9 cellular contexts compared by ENCODE assay signal in genomic region chr19:12800344-12800732, GRCh38. TPM values are rescaled to one million over a fixed set of nuclear protein-coding genes. Genes with fewer than 3 reads are reported as not detected.
DNase-seq lines count a peak whose midpoint lies in the region; ATAC-seq, FAIRE-seq and TF ChIP-seq lines count a peak whose summit lies in the region.
"Had no signal": no experiment of that assay in that cellular context is flagged by ENCODE, and none has a peak within 500 bp of the region (broad histone marks: within the 10 kb centered on the region; RNA-seq: fewer than 3 reads in every experiment).

No MANE protein-coding gene starts in this region.

- POLR2A ChIA-PET in A673 (lab: Charles Lee; ENCODE audit: low non-redundant PET) (interaction anchor here (0.6 kb wide), 1 partner anchor 173 kb away, joined by 3 read pairs; no protein-coding TSS in a partner anchor), PC-9 (lab: Charles Lee; ENCODE audit: unreplicated experiment) (interaction anchor here (0.5 kb wide), 1 partner anchor 23 kb away, joined by 3 read pairs; no protein-coding TSS in a partner anchor)

- CTCF ChIA-PET in A673 (lab: Charles Lee), result no interaction called here
- CTCF ChIA-PET in PC-9 (lab: Charles Lee), result interaction anchor here (0.6 to 1.3 kb wide), 2 partner anchors 22 to 33 kb away, joined by 3 to 4 read pairs; no protein-coding TSS in a partner anchor

- H2AFZ ChIP-seq in PC-9, result no peak overlapping the region

- H4K20me1 ChIP-seq in PC-9 (ENCODE audit: insufficient read depth), result 0 out of 2 replicates have a peak, but pooled peaks cover 5% of the 10 kb centered on the region

- intact Hi-C loops in A673 (cut with micrococcal nuclease; ENCODE audit: unreplicated experiment), result no loop called here
- intact Hi-C loops in PC-9 (cut with micrococcal nuclease; ENCODE audit: unreplicated experiment), result no loop called here

- H3K27me3 ChIP-seq in A673 (replicated peaks; ENCODE audit: insufficient read depth, low read depth, low read length, poor library complexity) (no peaks in the 10 kb centered on the region), PC-9 (ENCODE audit: insufficient read depth, low read depth) (no peaks in the 10 kb centered on the region), iPS-18a (ENCODE audit: control insufficient read depth, insufficient read depth, low read length) (peaks cover 7% of the 10 kb centered on the region)

- TF ChIP-seq POLR2A in GM12892 (IDR thresholded peaks at IDR 0.05; ENCODE audit: low read depth, low read length), result no peak

- no peak overlapping the region for H3K9ac ChIP-seq in iPS-18a (ENCODE audit: low read length)

- BruUV-seq in A673 (replicated peaks; lab: Mats Ljungman, UMichigan) (no TSS peak), PC-9 (replicated peaks; lab: Mats Ljungman, UMichigan) (no TSS peak)

- peaks cover 20% of the 10 kb centered on the region for H3K4me1 ChIP-seq in A673 (ENCODE audit: insufficient read depth, low read length, poor library complexity, severe bottlenecking)
- H3K4me1 ChIP-seq in PC-9 (replicated peaks; ENCODE audit: insufficient read depth), result peaks cover 32% of the 10 kb centered on the region
- H3K4me1 ChIP-seq in iPS-18a (ENCODE audit: control insufficient read depth, low read depth, low read length), result peaks cover 12% of the 10 kb centered on the region

- H3K36me3 ChIP-seq in A673 (ENCODE audit: insufficient read depth, low read length, poor library complexity, severe bottlenecking), result peaks cover 20% of the 10 kb centered on the region
- 0 out of 2 replicates have a peak, but pooled peaks cover 7% of the 10 kb centered on the region for H3K36me3 ChIP-seq in PC-9 (ENCODE audit: low read depth)
- H3K36me3 ChIP-seq in iPS-18a (ENCODE audit: control insufficient read depth, low read depth, low read length), result peaks cover 23% of the 10 kb centered on the region

- H3K9me3 ChIP-seq in A673 (ENCODE audit: low read depth, low read length, poor library complexity, severe bottlenecking), result no peaks in the 10 kb centered on the region
- no peaks in the 10 kb centered on the region for H3K9me3 ChIP-seq in PC-9 (ENCODE audit: insufficient read depth, low read depth)
- no peaks in the 10 kb centered on the region for H3K9me3 ChIP-seq in iPS-18a (ENCODE audit: control insufficient read depth, low read depth, low read length)

- no peak overlapping the region for H3K27ac ChIP-seq in A673 (ENCODE audit: low read depth, low read length, poor library complexity, severe bottlenecking)
- no peak overlapping the region for H3K27ac ChIP-seq in PC-9
- H3K27ac ChIP-seq in iPS-18a (ENCODE audit: low read length), result no peak overlapping the region

- peak overlapping the region; percentile 95 for H3K4me2 ChIP-seq in PC-9

- no peak for DNase-seq in A673 (ENCODE audit: low spot score)
- DNase-seq in PC-9, result no peak
- no peak for DNase-seq in GM03348 (ENCODE audit: low spot score)
- no peak for DNase-seq in GM12892 (ENCODE audit: insufficient read length)
- DNase-seq: T1000 had no signal

- peaks cover 22% of the 10 kb centered on the region for H3K79me2 ChIP-seq in PC-9 (ENCODE audit: low read depth)

- TF ChIP-seq CTCF in A673 (conservative IDR thresholded peaks at IDR 0.05; ENCODE audit: low read depth, low read length), result no peak
- no peak for TF ChIP-seq CTCF in PC-9 (conservative IDR thresholded peaks at IDR 0.05)

- peaks cover 64% of the 10 kb centered on the region for H3F3A ChIP-seq in PC-9 (ENCODE audit: insufficient read depth, low read depth)

- no peak for ATAC-seq in HG03097 (IDR thresholded peaks at IDR 0.05; ENCODE audit: low FRiP score, unreplicated experiment)

- H3K4me3 ChIP-seq in A673 (ENCODE audit: low read depth, low read length, poor library complexity, severe bottlenecking), result peak overlapping the region; percentile 64
- H3K4me3 ChIP-seq in PC-9, result peak overlapping the region; percentile 89
- peak overlapping the region; percentile 78 for H3K4me3 ChIP-seq in iPS-18a (ENCODE audit: low read length)

- no peak for FAIRE-seq in GM12892 (lab: Jason Lieb, UNC)

- no peaks in the 10 kb centered on the region for H3K9me2 ChIP-seq in PC-9 (ENCODE audit: insufficient read depth)

RNA-seq across cellular contexts. Expression of gene PRDX2, which starts 1.3 kb away (rescaled TPM):
- 406 and 429 TPM in 2 replicates for total RNA-seq in A673 (2021)
- total RNA-seq in PC-9 (2021), result 268 and 271 TPM in 2 replicates
- 219 TPM for polyA plus RNA-seq in GM12892 (2012; ENCODE audit: missing spikeins)

RNA-seq across cellular contexts. Expression of gene THSD8, which starts 1.5 kb away (rescaled TPM):
- total RNA-seq in A673 (2021), result 45.2 and 53.4 TPM in 2 replicates
- 28.8 and 30.0 TPM in 2 replicates for total RNA-seq in PC-9 (2021)
- polyA plus RNA-seq in GM12892 (2012; ENCODE audit: missing spikeins), result 16.1 TPM
- total RNA-seq: G401, urinary bladder had no signal
- polyA plus RNA-seq: urinary bladder had no signal

RNA-seq across cellular contexts. Expression of gene RNASEH2A, which starts 6.0 kb away (rescaled TPM):
- total RNA-seq in A673 (2021) (97.7 and 99.7 TPM in 2 replicates), PC-9 (2021) (38.6 and 60.4 TPM in 2 replicates)
- polyA plus RNA-seq in GM12892 (2012; ENCODE audit: missing spikeins), result 33.0 TPM

RNA-seq across cellular contexts. Expression of gene JUNB, which starts 9.1 kb away (rescaled TPM):
- 27.7 and 28.6 TPM in 2 replicates for total RNA-seq in A673 (2021)
- 70.7 and 87.0 TPM in 2 replicates for total RNA-seq in PC-9 (2021)
- polyA plus RNA-seq in GM12892 (2012; ENCODE audit: missing spikeins), result 11.9 TPM

RNA-seq across cellular contexts. Expression of gene HOOK2, which starts 25.0 kb away (rescaled TPM):
- total RNA-seq in A673 (2021), result 25.8 and 34.1 TPM in 2 replicates
- total RNA-seq in PC-9 (2021), result 109 and 127 TPM in 2 replicates
- polyA plus RNA-seq in GM12892 (2012; ENCODE audit: missing spikeins), result 10.7 TPM
